ENCODE assay signal across 1 cellular context in genomic region chr11:1654388-1655167, GRCh38.
TF ChIP-seq lines count a peak whose summit lies in the region.

No MANE protein-coding gene starts in this region.

TF ChIP-seq in HepG2, 621 proteins besides CTCF, POLR2A, EP300 and RAD21 (continued from another document and continues in another):
- no peak for TF ChIP-seq ZNF318 (CRISPR knock-in tag; IDR thresholded peaks at IDR 0.05)
- TF ChIP-seq ZNF101 (CRISPR knock-in tag; IDR thresholded peaks at IDR 0.05; ENCODE audit: borderline replicate concordance, low read depth), result no peak
- no peak for TF ChIP-seq ZNF558 (CRISPR knock-in tag; IDR thresholded peaks at IDR 0.05; ENCODE audit: borderline replicate concordance)
- TF ChIP-seq ZNF496 (CRISPR knock-in tag; IDR thresholded peaks at IDR 0.05; ENCODE audit: insufficient replicate concordance), result no peak
- TF ChIP-seq U2AF1 (optimal IDR thresholded peaks at IDR 0.05; ENCODE audit: low read depth, low read length), result no peak
- TF ChIP-seq ADNP (CRISPR knock-in tag; IDR thresholded peaks at IDR 0.05), result no peak
- TF ChIP-seq ZNF564 (CRISPR knock-in tag; IDR thresholded peaks at IDR 0.05), result no peak
- TF ChIP-seq CCDC6 (CRISPR knock-in tag; IDR thresholded peaks at IDR 0.05), result no peak
- peak; percentile 39; the same call in 1 of the 2 replicates for TF ChIP-seq HMG20A (CRISPR knock-in tag; IDR thresholded peaks at IDR 0.05; ENCODE audit: borderline replicate concordance)
- TF ChIP-seq FUBP1 (CRISPR knock-in tag; IDR thresholded peaks at IDR 0.05; ENCODE audit: borderline replicate concordance), result no peak
- TF ChIP-seq SIN3B (IDR thresholded peaks at IDR 0.05; ENCODE audit: low read length), result no peak
- TF ChIP-seq MTERF4 (CRISPR knock-in tag; IDR thresholded peaks at IDR 0.05), result no peak
- TF ChIP-seq ZBTB7B (CRISPR knock-in tag; IDR thresholded peaks at IDR 0.05), result peak; percentile 90
- no peak for TF ChIP-seq DMAP1 (CRISPR knock-in tag; IDR thresholded peaks at IDR 0.05)
- TF ChIP-seq ZNF841 (CRISPR knock-in tag; IDR thresholded peaks at IDR 0.05; ENCODE audit: borderline replicate concordance), result no peak
- no peak for TF ChIP-seq LBX2 (CRISPR knock-in tag; IDR thresholded peaks at IDR 0.05; ENCODE audit: borderline replicate concordance)
- no peak for TF ChIP-seq ZNF207 (IDR thresholded peaks at IDR 0.05; ENCODE audit: borderline replicate concordance)
- TF ChIP-seq CENPX (CRISPR knock-in tag; IDR thresholded peaks at IDR 0.05), result no peak
- no peak for TF ChIP-seq ZNF414 (CRISPR knock-in tag; IDR thresholded peaks at IDR 0.05)
- no peak for TF ChIP-seq SP140L (CRISPR knock-in tag; IDR thresholded peaks at IDR 0.05; ENCODE audit: borderline replicate concordance)
- TF ChIP-seq ZNF256 (CRISPR knock-in tag; conservative IDR thresholded peaks at IDR 0.05), result no peak
- no peak for TF ChIP-seq ZBTB39 (CRISPR knock-in tag; IDR thresholded peaks at IDR 0.05)
- no peak for TF ChIP-seq ATF6 (CRISPR knock-in tag; conservative IDR thresholded peaks at IDR 0.05)
- TF ChIP-seq AFF4 (CRISPR knock-in tag; IDR thresholded peaks at IDR 0.05), result no peak
- no peak for TF ChIP-seq ZNF354B (CRISPR knock-in tag; IDR thresholded peaks at IDR 0.05)
- TF ChIP-seq, protein P1, sequence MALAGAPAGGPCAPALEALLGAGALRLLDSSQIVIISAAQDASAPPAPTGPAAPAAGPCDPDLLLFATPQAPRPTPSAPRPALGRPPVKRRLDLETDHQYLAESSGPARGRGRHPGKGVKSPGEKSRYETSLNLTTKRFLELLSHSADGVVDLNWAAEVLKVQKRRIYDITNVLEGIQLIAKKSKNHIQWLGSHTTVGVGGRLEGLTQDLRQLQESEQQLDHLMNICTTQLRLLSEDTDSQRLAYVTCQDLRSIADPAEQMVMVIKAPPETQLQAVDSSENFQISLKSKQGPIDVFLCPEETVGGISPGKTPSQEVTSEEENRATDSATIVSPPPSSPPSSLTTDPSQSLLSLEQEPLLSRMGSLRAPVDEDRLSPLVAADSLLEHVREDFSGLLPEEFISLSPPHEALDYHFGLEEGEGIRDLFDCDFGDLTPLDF (CRISPR knock-in tag; IDR thresholded peaks at IDR 0.05), result no peak
- peak; percentile 39; the same call in 1 of the 2 replicates for TF ChIP-seq SAP130 (CRISPR knock-in tag; IDR thresholded peaks at IDR 0.05; ENCODE audit: low read depth)
- TF ChIP-seq ZNF75D (CRISPR knock-in tag; IDR thresholded peaks at IDR 0.05; ENCODE audit: borderline replicate concordance), result no peak
- TF ChIP-seq, protein P2, sequence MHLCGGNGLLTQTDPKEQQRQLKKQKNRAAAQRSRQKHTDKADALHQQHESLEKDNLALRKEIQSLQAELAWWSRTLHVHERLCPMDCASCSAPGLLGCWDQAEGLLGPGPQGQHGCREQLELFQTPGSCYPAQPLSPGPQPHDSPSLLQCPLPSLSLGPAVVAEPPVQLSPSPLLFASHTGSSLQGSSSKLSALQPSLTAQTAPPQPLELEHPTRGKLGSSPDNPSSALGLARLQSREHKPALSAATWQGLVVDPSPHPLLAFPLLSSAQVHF (CRISPR knock-in tag; IDR thresholded peaks at IDR 0.05), result no peak
- TF ChIP-seq ARHGAP35 (CRISPR knock-in tag; IDR thresholded peaks at IDR 0.05; ENCODE audit: borderline replicate concordance), result no peak
- TF ChIP-seq MBNL3 (CRISPR knock-in tag; conservative IDR thresholded peaks at IDR 0.05), result no peak
- no peak for TF ChIP-seq KMT2A (CRISPR knock-in tag; IDR thresholded peaks at IDR 0.05)
- no peak for TF ChIP-seq ZNF883 (CRISPR knock-in tag; IDR thresholded peaks at IDR 0.05; ENCODE audit: not compliant biosample characterization)
- no peak for TF ChIP-seq HOXA5 (CRISPR knock-in tag; IDR thresholded peaks at IDR 0.05)
- no peak for TF ChIP-seq ZBTB21 (CRISPR knock-in tag; IDR thresholded peaks at IDR 0.05)
- TF ChIP-seq HHEX (CRISPR knock-in tag; IDR thresholded peaks at IDR 0.05), result no peak
- TF ChIP-seq SPEN (CRISPR knock-in tag; IDR thresholded peaks at IDR 0.05; ENCODE audit: low read depth), result no peak
